In the genomic region with DNA sequence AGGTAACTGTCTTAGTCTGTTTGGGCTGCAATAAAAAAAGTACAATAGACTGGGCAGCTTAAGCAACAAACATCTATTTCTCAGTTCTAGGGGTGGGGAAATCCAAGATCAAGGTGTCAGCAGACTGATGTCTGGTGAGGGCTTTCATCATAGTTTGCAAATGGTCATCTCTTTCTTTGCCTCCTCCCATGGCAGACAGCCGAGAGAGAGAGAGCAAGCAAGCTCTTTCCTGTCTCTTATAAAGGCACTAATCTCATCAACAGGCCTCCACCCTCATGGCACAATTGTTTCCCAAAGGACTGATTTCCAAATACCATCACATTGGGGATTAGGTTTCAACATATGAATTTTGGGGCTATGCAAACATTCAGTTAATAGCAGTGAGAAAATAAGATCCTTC, we compare ENCODE assay signal across 29 cellular contexts.
"Had no signal": no experiment of that assay in that cellular context is flagged by ENCODE, and none has a peak within 500 bp of the region (broad histone marks: within the 10 kb centered on the region; RNA-seq: fewer than 3 reads in every experiment).

No MANE protein-coding gene starts in this region.

- H3K4me1 ChIP-seq: body of pancreas, breast epithelium had no signal

- H3K36me3 ChIP-seq: brain microvascular endothelial cell, breast epithelium had no signal

- DNase-seq: activated B cell treated with CpG ODN at 0.5 μM for 24 hours; activated CD4-positive, alpha-beta memory T cell treated with anti-CD3 and anti-CD28 coated beads, Interleukin-2, amount 10 ng/mL, durations not matched to agents 7 days and 5 days; activated CD4-positive, alpha-beta T cell treated with anti-CD3 and anti-CD28 coated beads for 4 hours; activated CD4-positive, alpha-beta T cell treated with anti-CD3 and anti-CD28 coated beads, Interleukin-2, amount 10 ng/mL, durations not matched to agents 24 days and 14 days; activated CD4-positive, alpha-beta T cell treated with anti-CD3 and anti-CD28 coated beads, Interleukin-2, amount 50 U/mL, for 1 hour; activated CD4-positive, alpha-beta T cell treated with anti-CD3 and anti-CD28 coated beads, Interleukin-2, amount 50 U/mL, for 4 hours; activated CD4-positive, CD25-positive, alpha-beta regulatory T cell treated with anti-CD3 and anti-CD28 coated beads, Interleukin-2, amount 50 U/mL, for 72 hours; activated CD8-positive, alpha-beta memory T cell treated with anti-CD3 and anti-CD28 coated beads for 24 hours; activated CD8-positive, alpha-beta memory T cell treated with anti-CD3 and anti-CD28 coated beads, Interleukin-2, amount 10 ng/mL, durations not matched to agents 7 days and 5 days; activated CD8-positive, alpha-beta memory T cell treated with anti-CD3 and anti-CD28 coated beads, Interleukin-2, amount 50 U/mL, for 48 hours; activated CD8-positive, alpha-beta T cell treated with anti-CD3 and anti-CD28 coated beads, Interleukin-2, amount 10 ng/mL, durations not matched to agents 7 days and 5 days; activated effector memory CD4-positive, alpha-beta T cell treated with Interleukin-2 at 50 U/mL for 16 hours; activated gamma-delta T cell; activated naive CD4-positive, alpha-beta T cell treated with anti-CD3 and anti-CD28 coated beads, Interleukin-2, amount 10 ng/mL, durations not matched to agents 7 days and 5 days; activated naive CD4-positive, alpha-beta T cell treated with Interleukin-2 at 50 U/mL for 16 hours; activated naive CD8-positive, alpha-beta T cell treated with anti-CD3 and anti-CD28 coated beads, Interleukin-2, amount 10 ng/mL, durations not matched to agents 7 days and 5 days; activated naive CD8-positive, alpha-beta T cell treated with anti-CD3 and anti-CD28 coated beads, Interleukin-2, amount 50 U/mL, for 24 hours; activated T-cell treated with anti-CD3 and anti-CD28 coated beads, Interleukin-2, amount 50 U/mL, for 24 hours; activated T-cell treated with anti-CD3 and anti-CD28 coated beads, Interleukin-2, amount 50 U/mL, for 48 hours; amygdala; aorta; body of pancreas; brain microvascular endothelial cell; central memory CD4-positive, alpha-beta T cell; T-helper 1 cell; T-helper 2 cell; T-helper 9 cell had no signal

- H3K9me3 ChIP-seq: body of pancreas, breast epithelium had no signal

- ATAC-seq: activated CD8-positive, alpha-beta memory T cell treated with anti-CD3 and anti-CD28 coated beads, Interleukin-2, amount 10 ng/mL, durations not matched to agents 7 days and 5 days; activated CD8-positive, alpha-beta T cell treated with anti-CD3 and anti-CD28 coated beads, Interleukin-2, amount 10 ng/mL, durations not matched to agents 7 days and 5 days; activated naive CD8-positive, alpha-beta T cell treated with anti-CD3 and anti-CD28 coated beads, Interleukin-2, amount 50 U/mL, for 24 hours; body of pancreas had no signal

- H3K4me3 ChIP-seq: body of pancreas, breast epithelium had no signal

- H3K27ac ChIP-seq: body of pancreas, brain microvascular endothelial cell, breast epithelium, VCaP had no signal

- H3K27me3 ChIP-seq: body of pancreas, brain microvascular endothelial cell, breast epithelium had no signal
